ENCODE assay signal across 8 cellular contexts in genomic region chr2:41414486-41415230, GRCh38.
DNase-seq lines count a peak whose midpoint lies in the region; ATAC-seq and TF ChIP-seq lines count a peak whose summit lies in the region.

No MANE protein-coding gene starts in this region.

- ATAC-seq in GM19023 (IDR thresholded peaks at IDR 0.05; ENCODE audit: unreplicated experiment): peak; percentile 52
- peak; percentile 69 for ATAC-seq in HG03565 (IDR thresholded peaks at IDR 0.05; ENCODE audit: unreplicated experiment)
- no peak for ATAC-seq in HG02642 (IDR thresholded peaks at IDR 0.05; ENCODE audit: poor library complexity, unreplicated experiment)

- no peak overlapping the region for H3K27ac ChIP-seq in spleen

- no peak overlapping the region for H3K4me3 ChIP-seq in fibroblast of pulmonary artery (replicated peaks; ENCODE audit: low read depth, low read length)
- no peak overlapping the region for H3K4me3 ChIP-seq in spleen

- peak; percentile 70 for DNase-seq in DMS 273 (lab: John Stamatoyannopoulos, UW; ENCODE audit: unreplicated experiment)
- peak; percentile 82 for DNase-seq in OCI-M1 (lab: John Stamatoyannopoulos, UW)
- DNase-seq in fibroblast of pulmonary artery (ENCODE audit: low read depth): peak; percentile 65
- no peak for DNase-seq in spleen
- DNase-seq in NK-92 treated with Interleukin-12 subunit alpha and Interleukin-12 subunit beta, amount 100 ng/mL, for 24 hours (lab: John Stamatoyannopoulos, UW): no peak

- intact Hi-C loops in spleen (cut with DNase I; ENCODE audit: low total_unique reads): no loop called here

- no peaks in the 10 kb centered on the region for H3K27me3 ChIP-seq in spleen (replicated peaks in 1 of 7)

- no peaks in the 10 kb centered on the region for H3K9me3 ChIP-seq in spleen

- no peak for TF ChIP-seq POLR2A in spleen (IDR thresholded peaks at IDR 0.05)

- no peaks in the 10 kb centered on the region for H3K4me1 ChIP-seq in spleen

- TF ChIP-seq CTCF in fibroblast of pulmonary artery (IDR thresholded peaks at IDR 0.05; ENCODE audit: low read length, missing control alignments) (peak; percentile 71), spleen (IDR thresholded peaks at IDR 0.05 in 8 of 11, conservative IDR thresholded peaks at IDR 0.05 in 3 of 11) (peak in 7 of 11 experiments; percentile 24 to 41 (median 35))

- no peaks in the 10 kb centered on the region for H3K36me3 ChIP-seq in spleen

- WGBS in spleen, 5 donors: 35 to 70% (median 61%) methylated on average over 5 of the region's 5 CpGs

Comparison
In these comparisons a context has a peak if more than half of its experiments do, and no peak if none do; other contexts are left out.
1. DNase-seq: peak in DMS 273 (single experiment), OCI-M1 (single experiment) and fibroblast of pulmonary artery (single experiment); none in spleen (single experiment) and NK-92 treated with Interleukin-12 subunit alpha and Interleukin-12 subunit beta, amount 100 ng/mL, for 24 hours (single experiment).